ENCODE assay signal across 1 cellular context in genomic region chr1:39204441-39205081, GRCh38.
TF ChIP-seq lines count a peak whose summit lies in the region.

TSS of gene MACF1 (plus strand) at chr1:39204695. CDS start at chr1:39205023, 328 bp downstream.

TF ChIP-seq in K562, 482 proteins besides CTCF, POLR2A, EP300 and RAD21 (continued from another document and continues in another):
- no peak for TF ChIP-seq NKRF (IDR thresholded peaks at IDR 0.05; ENCODE audit: borderline replicate concordance)
- peak in 1 of 2 experiments; percentile 10; a peak in 1 of 3 replicates for TF ChIP-seq CBX3 (IDR thresholded peaks at IDR 0.05; ENCODE audit: borderline replicate concordance in 1 of 2, low read length in 2 of 2)
- no peak for TF ChIP-seq ZNF436 (CRISPR knock-in tag; IDR thresholded peaks at IDR 0.05)
- TF ChIP-seq CTBP1 (IDR thresholded peaks at IDR 0.05; ENCODE audit: borderline replicate concordance): peak; percentile 92
- TF ChIP-seq NFRKB (IDR thresholded peaks at IDR 0.05; ENCODE audit: low read depth): peak; percentile 59
- 0 out of 4 replicates have a peak, but pooled peaks of 1 of the 2 experiments have one; percentile 38 for TF ChIP-seq TRIM24 (IDR thresholded peaks at IDR 0.05)
- TF ChIP-seq ZNF263 (CRISPR knock-in tag; IDR thresholded peaks at IDR 0.05; ENCODE audit: borderline replicate concordance): 0 out of 2 replicates have a peak, but pooled peaks have one; percentile 39
- peak; percentile 70 for TF ChIP-seq MEIS2 (IDR thresholded peaks at IDR 0.05; ENCODE audit: partially characterized antibody)
- TF ChIP-seq EGR1 (conservative IDR thresholded peaks at IDR 0.05): peak; percentile 45; the same call in 1 of the 2 replicates
- TF ChIP-seq ZNF398 (CRISPR knock-in tag; IDR thresholded peaks at IDR 0.05): no peak
- TF ChIP-seq ATF3 (IDR thresholded peaks at IDR 0.05): peak; percentile 85
- no peak; the same call in 1 of the 2 replicates for TF ChIP-seq ATF3 (CRISPR knock-in tag; conservative IDR thresholded peaks at IDR 0.05)
- TF ChIP-seq FOXP4 (CRISPR knock-in tag; IDR thresholded peaks at IDR 0.05; ENCODE audit: borderline replicate concordance): peak; percentile 79; the same call in 1 of the 2 replicates
- TF ChIP-seq ARHGAP35 (IDR thresholded peaks at IDR 0.05; ENCODE audit: partially characterized antibody): no peak
- TF ChIP-seq HDAC1 (IDR thresholded peaks at IDR 0.05): peak in 1 of 2 experiments; percentile 86; a peak in 2 of 4 replicates
- peak in 1 of 2 experiments; percentile 20; a peak in 1 of 4 replicates for TF ChIP-seq ZNF318 (IDR thresholded peaks at IDR 0.05; ENCODE audit: borderline replicate concordance in 1 of 2, low read depth in 1 of 2)
- TF ChIP-seq SETDB1 (IDR thresholded peaks at IDR 0.05; ENCODE audit: low read length): no peak
- TF ChIP-seq RBBP5 (IDR thresholded peaks at IDR 0.05; ENCODE audit: borderline replicate concordance, insufficient read depth, low read length, poor library complexity, severe bottlenecking): peak; percentile 27
- 0 out of 2 replicates have a peak, but pooled peaks have one; percentile 46 for TF ChIP-seq ZKSCAN8 (CRISPR knock-in tag; IDR thresholded peaks at IDR 0.05)
- peak; percentile 78 for TF ChIP-seq JUND (IDR thresholded peaks at IDR 0.05; ENCODE audit: borderline replicate concordance, low read depth, low read length)
- peak; percentile 83; the same call in 2 of the 3 replicates for TF ChIP-seq JUND (tag; IDR thresholded peaks at IDR 0.05; ENCODE audit: borderline replicate concordance, low read depth, low read length)
- TF ChIP-seq PRDM10 (IDR thresholded peaks at IDR 0.05; ENCODE audit: partially characterized antibody): peak; percentile 22
- 0 out of 2 replicates have a peak, but pooled peaks have one; percentile 33 for TF ChIP-seq KAT7 (CRISPR knock-in tag; IDR thresholded peaks at IDR 0.05; ENCODE audit: borderline replicate concordance)
- peak; percentile 83 for TF ChIP-seq CREM (IDR thresholded peaks at IDR 0.05; ENCODE audit: low read depth)
- TF ChIP-seq NCOR1 (IDR thresholded peaks at IDR 0.05): peak; percentile 33
- TF ChIP-seq VEZF1 (CRISPR knock-in tag; IDR thresholded peaks at IDR 0.05): peak; percentile 51
- peak; percentile 82 for TF ChIP-seq SMARCE1 (IDR thresholded peaks at IDR 0.05)
- peak; percentile 58 for TF ChIP-seq POLR2AphosphoS5 (IDR thresholded peaks at IDR 0.05; ENCODE audit: control insufficient read depth, insufficient read depth, low read depth, low read length)
- peak; percentile 77 to 93 for TF ChIP-seq FOXA3 (CRISPR knock-in tag; conservative IDR thresholded peaks at IDR 0.05 in 1 of 2, IDR thresholded peaks at IDR 0.05 in 1 of 2)
- peak; percentile 55 for TF ChIP-seq TBP (optimal IDR thresholded peaks at IDR 0.05; ENCODE audit: low read depth, low read length)
- peak; percentile 77; the same call in 1 of the 2 replicates for TF ChIP-seq JUN (IDR thresholded peaks at IDR 0.05; ENCODE audit: borderline replicate concordance, low read depth, low read length)
- TF ChIP-seq JUN (CRISPR knock-in tag; IDR thresholded peaks at IDR 0.05; ENCODE audit: borderline replicate concordance): no peak
- TF ChIP-seq SMARCA4 (IDR thresholded peaks at IDR 0.05): peak; percentile 68; the same call in 1 of the 2 replicates
- TF ChIP-seq RB1 (IDR thresholded peaks at IDR 0.05; ENCODE audit: low read depth): 0 out of 2 replicates have a peak, but pooled peaks have one; percentile 9
- peak; percentile 50; the same call in 1 of the 2 replicates for TF ChIP-seq ZEB2 (IDR thresholded peaks at IDR 0.05)
